1 cellular context compared by ENCODE assay signal in genomic region chrX:124341361-124342132, GRCh38.
TF ChIP-seq lines count a peak whose summit lies in the region.

No MANE protein-coding gene starts in this region.

TF ChIP-seq in K562, 482 proteins besides CTCF, POLR2A, EP300 and RAD21 (continued from another document):
- TF ChIP-seq, protein P1, sequence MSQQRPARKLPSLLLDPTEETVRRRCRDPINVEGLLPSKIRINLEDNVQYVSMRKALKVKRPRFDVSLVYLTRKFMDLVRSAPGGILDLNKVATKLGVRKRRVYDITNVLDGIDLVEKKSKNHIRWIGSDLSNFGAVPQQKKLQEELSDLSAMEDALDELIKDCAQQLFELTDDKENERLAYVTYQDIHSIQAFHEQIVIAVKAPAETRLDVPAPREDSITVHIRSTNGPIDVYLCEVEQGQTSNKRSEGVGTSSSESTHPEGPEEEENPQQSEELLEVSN (IDR thresholded peaks at IDR 0.05; ENCODE audit: borderline replicate concordance in 1 of 2, extremely low read depth in 1 of 2, insufficient read depth in 1 of 2, insufficient read length in 1 of 2, low read depth in 1 of 2, low read length in 1 of 2, poor library complexity in 1 of 2, severe bottlenecking in 1 of 2), result no peak
- TF ChIP-seq ZNF778 (CRISPR knock-in tag; IDR thresholded peaks at IDR 0.05), result no peak
- TF ChIP-seq WHSC1 (IDR thresholded peaks at IDR 0.05; ENCODE audit: low read length), result no peak
- TF ChIP-seq FOS (IDR thresholded peaks at IDR 0.05; ENCODE audit: extremely low read depth, insufficient read length), result no peak
- TF ChIP-seq TOE1 (IDR thresholded peaks at IDR 0.05; ENCODE audit: borderline replicate concordance), result no peak
- TF ChIP-seq TOE1 (CRISPR knock-in tag; IDR thresholded peaks at IDR 0.05; ENCODE audit: borderline replicate concordance, low read depth), result no peak
- TF ChIP-seq NR3C1 (CRISPR knock-in tag; IDR thresholded peaks at IDR 0.05), result no peak
- TF ChIP-seq THRAP3 (IDR thresholded peaks at IDR 0.05; ENCODE audit: borderline replicate concordance), result no peak
- TF ChIP-seq ZNF75A (CRISPR knock-in tag; IDR thresholded peaks at IDR 0.05), result no peak
- TF ChIP-seq ZNF766 (CRISPR knock-in tag; conservative IDR thresholded peaks at IDR 0.05), result no peak
- TF ChIP-seq HMGXB4 (CRISPR knock-in tag; IDR thresholded peaks at IDR 0.05), result no peak
- TF ChIP-seq POLR2G (IDR thresholded peaks at IDR 0.05; ENCODE audit: low read depth, low read length), result no peak
- peak in 1 of 2 experiments; percentile 34; a peak in 1 of 4 replicates for TF ChIP-seq KDM1A (IDR thresholded peaks at IDR 0.05)
- no peak for TF ChIP-seq ZNF561 (CRISPR knock-in tag; conservative IDR thresholded peaks at IDR 0.05)
- TF ChIP-seq ZNF518B (CRISPR knock-in tag; IDR thresholded peaks at IDR 0.05), result no peak
- no peak for TF ChIP-seq JUND (IDR thresholded peaks at IDR 0.05; ENCODE audit: borderline replicate concordance, low read depth, low read length)
- 0 out of 3 replicates have a peak, but pooled peaks have one; percentile 22 for TF ChIP-seq JUND (tag; IDR thresholded peaks at IDR 0.05; ENCODE audit: borderline replicate concordance, low read depth, low read length)
- no peak for TF ChIP-seq ZNF79 (CRISPR knock-in tag; IDR thresholded peaks at IDR 0.05; ENCODE audit: low read depth)
- TF ChIP-seq MAX (CRISPR knock-in tag; IDR thresholded peaks at IDR 0.05), result no peak
- TF ChIP-seq, protein P2, sequence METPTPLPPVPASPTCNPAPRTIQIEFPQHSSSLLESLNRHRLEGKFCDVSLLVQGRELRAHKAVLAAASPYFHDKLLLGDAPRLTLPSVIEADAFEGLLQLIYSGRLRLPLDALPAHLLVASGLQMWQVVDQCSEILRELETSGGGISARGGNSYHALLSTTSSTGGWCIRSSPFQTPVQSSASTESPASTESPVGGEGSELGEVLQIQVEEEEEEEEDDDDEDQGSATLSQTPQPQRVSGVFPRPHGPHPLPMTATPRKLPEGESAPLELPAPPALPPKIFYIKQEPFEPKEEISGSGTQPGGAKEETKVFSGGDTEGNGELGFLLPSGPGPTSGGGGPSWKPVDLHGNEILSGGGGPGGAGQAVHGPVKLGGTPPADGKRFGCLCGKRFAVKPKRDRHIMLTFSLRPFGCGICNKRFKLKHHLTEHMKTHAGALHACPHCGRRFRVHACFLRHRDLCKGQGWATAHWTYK (CRISPR knock-in tag; IDR thresholded peaks at IDR 0.05), result no peak
- no peak for TF ChIP-seq ELF1 (tag; IDR thresholded peaks at IDR 0.05)
- no peak for TF ChIP-seq ZNF143 (CRISPR knock-in tag; IDR thresholded peaks at IDR 0.05)
- TF ChIP-seq, protein P3, sequence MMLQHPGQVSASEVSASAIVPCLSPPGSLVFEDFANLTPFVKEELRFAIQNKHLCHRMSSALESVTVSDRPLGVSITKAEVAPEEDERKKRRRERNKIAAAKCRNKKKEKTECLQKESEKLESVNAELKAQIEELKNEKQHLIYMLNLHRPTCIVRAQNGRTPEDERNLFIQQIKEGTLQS (IDR thresholded peaks at IDR 0.05), result peak; percentile 52
- TF ChIP-seq, protein P3 (CRISPR knock-in tag; conservative IDR thresholded peaks at IDR 0.05), result no peak
- TF ChIP-seq KDM2B (CRISPR knock-in tag; IDR thresholded peaks at IDR 0.05), result no peak
- no peak for TF ChIP-seq ZBTB17 (CRISPR knock-in tag; IDR thresholded peaks at IDR 0.05)
- TF ChIP-seq MXI1 (IDR thresholded peaks at IDR 0.05; ENCODE audit: low read depth, low read length), result no peak
- TF ChIP-seq SPI1 (IDR thresholded peaks at IDR 0.05; ENCODE audit: borderline replicate concordance, low read depth, low read length), result no peak
- TF ChIP-seq ZBTB8A (IDR thresholded peaks at IDR 0.05; ENCODE audit: partially characterized antibody), result no peak
- TF ChIP-seq ATF7 (IDR thresholded peaks at IDR 0.05), result peak; percentile 50; the same call in 1 of the 2 replicates
- TF ChIP-seq ZNF311 (CRISPR knock-in tag; IDR thresholded peaks at IDR 0.05), result no peak
- no peak for TF ChIP-seq RBM17 (IDR thresholded peaks at IDR 0.05; ENCODE audit: borderline replicate concordance, low read depth, low read length)
- TF ChIP-seq CSDE1 (IDR thresholded peaks at IDR 0.05), result no peak
- TF ChIP-seq NFIC (IDR thresholded peaks at IDR 0.05), result no peak
- no peak for TF ChIP-seq TEAD1 (CRISPR knock-in tag; IDR thresholded peaks at IDR 0.05)
- no peak for TF ChIP-seq CHD2 (IDR thresholded peaks at IDR 0.05; ENCODE audit: low read depth, low read length)
- no peak for TF ChIP-seq CC2D1A (IDR thresholded peaks at IDR 0.05)
